In the genomic region with DNA sequence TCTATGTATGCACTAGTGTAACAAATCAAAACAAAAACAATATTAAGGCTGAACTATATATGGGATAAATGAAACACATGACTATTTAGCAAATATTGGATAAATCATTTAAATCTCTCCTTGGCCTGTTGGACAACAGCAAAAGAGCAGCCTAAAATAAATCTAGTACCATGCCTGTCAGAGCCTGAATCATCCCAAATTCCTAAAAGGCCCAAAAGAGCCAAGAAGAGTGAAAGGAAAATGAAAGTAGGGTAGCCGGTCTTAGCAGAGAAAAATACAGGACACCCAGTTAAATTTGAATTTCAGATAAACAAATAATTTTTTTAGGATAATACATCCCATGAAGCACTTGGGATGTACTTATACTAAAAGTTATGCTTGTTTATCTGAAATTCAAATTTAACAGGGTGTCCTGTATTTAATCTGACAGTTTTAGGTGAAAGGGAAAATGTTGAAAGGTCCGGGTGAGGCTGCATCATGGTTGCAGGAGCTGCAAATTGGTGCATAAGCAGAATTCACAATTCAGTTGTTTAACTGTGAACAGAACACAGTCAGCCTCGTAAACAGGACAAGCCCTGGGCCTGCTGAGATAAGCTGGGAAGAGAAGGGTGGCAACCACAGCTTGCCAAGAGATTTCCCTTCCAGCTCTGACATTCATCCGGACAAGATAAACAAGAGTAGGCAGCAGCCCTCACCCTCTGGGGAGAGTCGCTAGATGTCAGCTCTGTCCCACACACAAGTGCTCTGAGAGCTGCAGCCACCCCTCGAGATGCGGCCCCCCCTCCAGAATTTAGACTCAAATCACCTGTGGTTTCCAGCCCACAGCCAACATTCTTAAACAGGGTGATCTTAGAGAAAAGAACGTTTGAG, we compare ENCODE assay signal across 8 cellular contexts. TPM values are rescaled to one million over a fixed set of nuclear protein-coding genes. Genes with fewer than 3 reads are reported as not detected.
DNase-seq lines count a peak whose midpoint lies in the region; ATAC-seq and TF ChIP-seq lines count a peak whose summit lies in the region.

No MANE protein-coding gene starts in this region.

- TF ChIP-seq CTCF in left ventricle myocardium inferior (IDR thresholded peaks at IDR 0.05; ENCODE audit: borderline replicate concordance) = peak; percentile 52

- intact Hi-C loops in left ventricle myocardium inferior (cut with micrococcal nuclease) = no loop called here

- H3K36me3 ChIP-seq in NT2/D1 (ENCODE audit: insufficient read depth, insufficient read length, low read length) (no peaks in the 10 kb centered on the region), left ventricle myocardium inferior (no peaks in the 10 kb centered on the region)

- no peak overlapping the region for H3K9ac ChIP-seq in NT2/D1 (ENCODE audit: insufficient read length, low read depth)

- no peaks in the 10 kb centered on the region for H3K9me3 Mint-ChIP-seq in stimulated activated memory B cell treated with anti-CD40 and anti-IgM and Interleukin-4, amounts not matched to agents 10 μg/mL and 1 μg/mL and 100 μg/mL, for 72 hours

- H3K27me3 ChIP-seq in NT2/D1 (ENCODE audit: insufficient read depth, insufficient read length) (no peaks in the 10 kb centered on the region), left ventricle myocardium inferior (ENCODE audit: low read depth) (no peaks in the 10 kb centered on the region)

- H3K4me1 Mint-ChIP-seq in stimulated activated memory B cell treated with anti-CD40 and anti-IgM and Interleukin-4, amounts not matched to agents 10 μg/mL and 1 μg/mL and 100 μg/mL, for 72 hours = peaks cover 22% of the 10 kb centered on the region

- no peaks in the 10 kb centered on the region for H3K27me3 Mint-ChIP-seq in stimulated activated memory B cell treated with anti-CD40 and anti-IgM and Interleukin-4, amounts not matched to agents 10 μg/mL and 1 μg/mL and 100 μg/mL, for 72 hours

- no peak overlapping the region for H3K27ac Mint-ChIP-seq in stimulated activated memory B cell treated with anti-CD40 and anti-IgM and Interleukin-4, amounts not matched to agents 10 μg/mL and 1 μg/mL and 100 μg/mL, for 72 hours

- no peak overlapping the region for H3K4me3 Mint-ChIP-seq in stimulated activated memory B cell treated with anti-CD40 and anti-IgM and Interleukin-4, amounts not matched to agents 10 μg/mL and 1 μg/mL and 100 μg/mL, for 72 hours

- H3K9me3 ChIP-seq in NT2/D1 (ENCODE audit: insufficient read depth, low read length) = no peaks in the 10 kb centered on the region
- H3K9me3 ChIP-seq in left ventricle myocardium inferior (replicated peaks) = no peaks in the 10 kb centered on the region

- ATAC-seq in HG02973 (IDR thresholded peaks at IDR 0.05; ENCODE audit: unreplicated experiment) = peak; percentile 64
- ATAC-seq in stimulated activated memory B cell treated with anti-CD40 and anti-IgM and Interleukin-4, amounts not matched to agents 10 μg/mL and 1 μg/mL and 100 μg/mL, for 72 hours = no peak

- DNase-seq in DMS79 (lab: John Stamatoyannopoulos, UW) = peak; percentile 64
- DNase-seq in NT2/D1 (ENCODE audit: low read depth, low spot score) = peak; percentile 15
- DNase-seq in amygdala (lab: John Stamatoyannopoulos, UW) = peak in 53 of 56 donors; percentile 5 to 83 (median 58)
- peak; percentile 51 for DNase-seq in left ventricle myocardium inferior
- peak; percentile 69 for DNase-seq in renal cortical epithelial cell (ENCODE audit: low read depth)
- DNase-seq in DMS114 treated with DMSO at 0.1 percent for 48 hours (lab: John Stamatoyannopoulos, UW; ENCODE audit: unreplicated experiment) = no peak

- peak overlapping the region; percentile 77 for H3K27ac ChIP-seq in left ventricle myocardium inferior (replicated peaks)

- H3K4me3 ChIP-seq in NT2/D1 (ENCODE audit: insufficient read length, low read depth) = no peak overlapping the region
- H3K4me3 ChIP-seq in left ventricle myocardium inferior = peak overlapping the region; percentile 47

- peaks cover 15% of the 10 kb centered on the region for H3K36me3 Mint-ChIP-seq in stimulated activated memory B cell treated with anti-CD40 and anti-IgM and Interleukin-4, amounts not matched to agents 10 μg/mL and 1 μg/mL and 100 μg/mL, for 72 hours

- H3K4me1 ChIP-seq in NT2/D1 (ENCODE audit: insufficient read depth, insufficient read length) (no peaks in the 10 kb centered on the region), left ventricle myocardium inferior (peaks cover 37% of the 10 kb centered on the region)

RNA-seq across cellular contexts. Expression of a gene that starts 30.3 kb away (rescaled TPM):
- total RNA-seq in left ventricle myocardium inferior (28.3 TPM), renal cortical epithelial cell (6.1 and 10.6 TPM in 2 replicates)

RNA-seq across cellular contexts. Expression of a gene that starts 30.4 kb away (rescaled TPM):
- total RNA-seq in left ventricle myocardium inferior (11.3 TPM), renal cortical epithelial cell (7.3 and 13.6 TPM in 2 replicates)

RNA-seq across cellular contexts. Expression of a gene that starts 54.2 kb away (rescaled TPM):
- total RNA-seq in left ventricle myocardium inferior (1.3 TPM), renal cortical epithelial cell (24.5 and 40.3 TPM in 2 replicates)

Comparison
In these comparisons a context has a peak if more than half of its experiments do, and no peak if none do; other contexts are left out.
1. RNA of a gene that starts 54.2 kb away (total RNA-seq): 24.5 to 40.3 TPM in renal cortical epithelial cell; 1.3 TPM in left ventricle myocardium inferior (single experiment); every median in the first group is over 10 times any median in the second.